Comparison of ENCODE assay signal across 8 cellular contexts in genomic region chr6:85594197-85594930, GRCh38. TPM values are rescaled to one million over a fixed set of nuclear protein-coding genes. Genes with fewer than 3 reads are reported as not detected.
DNase-seq lines count a peak whose midpoint lies in the region; ATAC-seq, FAIRE-seq and TF ChIP-seq lines count a peak whose summit lies in the region.

No MANE protein-coding gene starts in this region.

- no peak for TF ChIP-seq RAD21 in GM12878 (IDR thresholded peaks at IDR 0.05; ENCODE audit: insufficient read depth, low read depth, low read length)

- in situ Hi-C loops in ACHN (cut with HindIII; ENCODE audit: low pct_ligation_motif_present, low pct_unique_long_range_greater_than_20kb, low sequenced_read_pairs), result no loop called here
- in situ Hi-C loops in GM12878 (cut with MboI), result no loop called here

- FAIRE-seq in GM12878 (lab: Jason Lieb, UNC) (peak; percentile 27), urothelium cell line (lab: Jason Lieb, UNC) (no peak)

- DNase-seq in ACHN, result peak; percentile 21
- DNase-seq in Peyer's patch, result no peak
- no peak for DNase-seq in GM12878 (ENCODE audit: low read depth, low spot score)
- no peak for DNase-seq in left colon
- DNase-seq in stimulated activated CD8-positive, alpha-beta memory T cell treated with anti-CD3 and anti-CD28 coated beads, Interleukin-12 subunit alpha, Interleukin-12 subunit beta, amount 100 ng/mL, for 24 hours (ENCODE audit: extremely low read depth), result peak; percentile 9
- no peak for DNase-seq in urothelium cell line (ENCODE audit: low spot score)

- H3K9me3 ChIP-seq in Peyer's patch (no peaks in the 10 kb centered on the region), GM12878 (replicated peaks; ENCODE audit: control insufficient read depth, insufficient read depth, low read length) (peaks cover 2% of the 10 kb centered on the region; the same call in 1 of the 3 replicates)

- TSS peak; percentile 95 for BruUV-seq in GM12878 (replicated peaks; lab: Mats Ljungman, UMichigan)

- H3K4me3 ChIP-seq in Peyer's patch (peak overlapping the region; percentile 44 to 89 (median 82)), GM12878 (peak overlapping the region; percentile 82)

- H3K4me2 ChIP-seq in GM12878 (ENCODE audit: control insufficient read depth, insufficient read depth), result peak overlapping the region; percentile 76

- peak overlapping the region; percentile 52 for H2AFZ ChIP-seq in GM12878 (ENCODE audit: control insufficient read depth, low read depth, low read length)

- no peaks in the 10 kb centered on the region for H3K36me3 ChIP-seq in Peyer's patch
- H3K36me3 ChIP-seq in GM12878 (ENCODE audit: control insufficient read depth in 2 of 2, insufficient read depth in 2 of 2, low read length in 1 of 2), result no peaks in the 10 kb centered on the region

- TF ChIP-seq EP300 in GM12878 (IDR thresholded peaks at IDR 0.05; ENCODE audit: borderline replicate concordance in 1 of 2, control insufficient read depth in 1 of 2, low read depth in 2 of 2, low read length in 2 of 2), result no peak

- CTCF ChIA-PET in GM12878 (lab: Yijun Ruan, JAX), result interaction anchor here (0.8 to 2.3 kb wide), 3 partner anchors 32 to 76 kb away, joined by 4 to 12 read pairs (median 4); no protein-coding TSS in a partner anchor

- TF ChIP-seq POLR2A in Peyer's patch (IDR thresholded peaks at IDR 0.05), result no peak
- no peak for TF ChIP-seq POLR2A in GM12878 (IDR thresholded peaks at IDR 0.05; ENCODE audit: low read depth, low read length)

- under 1% methylated on average over 35 of the region's 35 CpGs for WGBS in GM12878 (ENCODE audit: insufficient coverage, insufficient replicate concordance, low lambda C conversion rate, missing lambda C conversion rate)

- H3K9ac ChIP-seq in GM12878 (ENCODE audit: control insufficient read depth, insufficient read depth, low read length), result peak overlapping the region; percentile 82

- intact Hi-C loops in GM12878 (cut with micrococcal nuclease; ENCODE audit: unreplicated experiment) (loop anchor here (2.0 kb wide), 1 partner anchor 48 kb away; the partner anchor contains the start of gene SYNCRIP), left colon (cut with DNase I, micrococcal nuclease) (loop anchor here in 1 of 2 donors (10.0 kb wide), 1 partner anchor 80 kb away; no protein-coding TSS in a partner anchor)

- H3K27me3 ChIP-seq in Peyer's patch, result no peaks in the 10 kb centered on the region
- H3K27me3 ChIP-seq in GM12878 (replicated peaks in 1 of 2; ENCODE audit: control insufficient read depth in 2 of 2, insufficient read depth in 2 of 2, low read length in 1 of 2), result no peaks in the 10 kb centered on the region

- no peaks in the 10 kb centered on the region for H4K20me1 ChIP-seq in GM12878 (ENCODE audit: control insufficient read depth, insufficient read depth)

- peak; percentile 10 for ATAC-seq in GM19023 (IDR thresholded peaks at IDR 0.05; ENCODE audit: unreplicated experiment)
- peak; percentile 10 for ATAC-seq in HG03159 (IDR thresholded peaks at IDR 0.05; ENCODE audit: unreplicated experiment)
- ATAC-seq in GM12878, result peak; percentile 24
- ATAC-seq in left colon, result peak; percentile 35

- RAD21 ChIA-PET in GM12878 (lab: Charles Lee; ENCODE audit: unreplicated experiment), result interaction anchor here (1.4 to 2.7 kb wide), 3 partner anchors 49 to 84 kb away, joined by 6 to 20 read pairs (median 11); partner anchors contain the start of gene SYNCRIP

- TF ChIP-seq CTCF in Peyer's patch (IDR thresholded peaks at IDR 0.05), result no peak
- TF ChIP-seq CTCF in GM12878 (IDR thresholded peaks at IDR 0.05 in 2 of 3, conservative IDR thresholded peaks at IDR 0.05 in 1 of 3; ENCODE audit: control insufficient read depth in 2 of 3, extremely low read depth in 1 of 3, insufficient read depth in 1 of 3, low read depth in 3 of 3, low read length in 3 of 3), result no peak

- SMC1A ChIA-PET in GM12878 (lab: Charles Lee; ENCODE audit: uncharacterized antibody, unreplicated experiment), result interaction anchor here (0.7 to 3.4 kb wide), 5 partner anchors 15 to 84 kb away, joined by 3 to 24 read pairs (median 4); no protein-coding TSS in a partner anchor

- H3K4me1 ChIP-seq in Peyer's patch (peaks cover 0 to 18% (median 5%) of the 10 kb centered on the region in 4 donors), GM12878 (ENCODE audit: control insufficient read depth, insufficient read depth, low read length) (no peaks in the 10 kb centered on the region)

- peak overlapping the region; percentile 83 to 99 (median 96) for H3K27ac ChIP-seq in Peyer's patch
- peak overlapping the region; percentile 67 for H3K27ac ChIP-seq in GM12878 (ENCODE audit: control insufficient read depth, insufficient read depth)

- peaks cover 26% of the 10 kb centered on the region for H3K79me2 ChIP-seq in GM12878 (ENCODE audit: control insufficient read depth, insufficient read depth, low read length)

- POLR2A ChIA-PET in GM12878 (lab: Charles Lee), result interaction anchor here (0.5 to 5.8 kb wide), 7 partner anchors 36 to 111 kb away, joined by 3 to 52 read pairs (median 4); partner anchors contain the start of gene SYNCRIP

TF ChIP-seq in GM12878, 131 proteins besides CTCF, POLR2A, EP300 and RAD21 (continues in another document):
- 0 out of 2 replicates have a peak, but pooled peaks have one; percentile 32 for TF ChIP-seq CBX5 (IDR thresholded peaks at IDR 0.05; ENCODE audit: low read depth)
- TF ChIP-seq WRNIP1 (IDR thresholded peaks at IDR 0.05; ENCODE audit: borderline replicate concordance, low read depth, low read length), result no peak
- no peak for TF ChIP-seq EED (IDR thresholded peaks at IDR 0.05; ENCODE audit: low read depth)
- 0 out of 2 replicates have a peak, but pooled peaks have one; percentile 26 for TF ChIP-seq ELK1 (IDR thresholded peaks at IDR 0.05; ENCODE audit: low read depth, low read length)
- TF ChIP-seq IRF5 (IDR thresholded peaks at IDR 0.05; ENCODE audit: borderline replicate concordance), result no peak
- no peak for TF ChIP-seq BMI1 (IDR thresholded peaks at IDR 0.05; ENCODE audit: borderline replicate concordance)
- TF ChIP-seq BRCA1 (IDR thresholded peaks at IDR 0.05; ENCODE audit: low read depth, low read length), result no peak

RNA-seq across cellular contexts. Expression of gene SNX14, which starts 0.7 kb away (rescaled TPM):
- total RNA-seq in Peyer's patch (100 to 1,000 TPM in 3 of 4 donors, 10 to 100 TPM in 1; 91.2 to 123 (median 103) TPM), GM12878 (2014; rRNA removed) (61.7 and 75.3 TPM in 2 replicates), GM12878 (2014; rRNA removed; fragmentation: Illumina TruSeq; extraction: Trizol) (94.3 and 103 TPM in 2 replicates), GM12878 (2021) (46.3 and 47.8 TPM in 2 replicates), left colon (10 to 100 TPM; 71.0 to 84.5 TPM)
- total RNA-seq in GM12878 (2013; cell fraction: nucleolus; rRNA removed), result 356 and 399 TPM in 2 replicates
- 22.4 TPM for polyA plus RNA-seq in GM12878 (2011; ENCODE audit: low read depth)
- polyA plus RNA-seq in GM12878 (2011; rRNA removed) (122 and 221 TPM in 2 replicates), GM12878 (2014; fragmentation: Illumina TruSeq; extraction: Trizol) (51.0 and 79.8 TPM in 2 replicates), GM12878 (2014; fragmentation: Nextera tagmentation; extraction: Ambion mirVana) (10 to 100 TPM; 34.2 to 50.9 TPM), GM12878 (2014; rRNA removed) (38.9 and 42.8 TPM in 2 replicates), GM12878 (2016; fragmentation: Nextera tagmentation; extraction: Ambion mirVana) (10 to 100 TPM; 46.4 to 51.4 TPM)
- 34.7 and 39.7 TPM in 2 replicates for polyA plus RNA-seq in GM12878 (2011; cell fraction: cytosol; rRNA removed)
- 94.5 and 123 TPM in 2 replicates for polyA plus RNA-seq in GM12878 (2011; cell fraction: nucleus; rRNA removed)
- polyA plus RNA-seq in GM12878 (2012), result 46.4 and 50.7 TPM in 2 replicates
- polyA minus RNA-seq in GM12878 (2011; rRNA and poly(A)+ RNA removed), result 66.9 and 70.2 TPM in 2 replicates
- polyA minus RNA-seq in GM12878 (2011; cell fraction: cytosol; rRNA and poly(A)+ RNA removed), result 19.6 and 22.0 TPM in 2 replicates
- 68.9 and 109 TPM in 2 replicates for polyA minus RNA-seq in GM12878 (2011; cell fraction: nucleus; rRNA and poly(A)+ RNA removed)

RNA-seq across cellular contexts. Expression of gene SYNCRIP, which starts 48.3 kb away (rescaled TPM):
- total RNA-seq in Peyer's patch (10 to 100 TPM; 32.4 to 52.8 (median 37.8) TPM), GM12878 (2014; rRNA removed) (77.6 and 89.3 TPM in 2 replicates), GM12878 (2014; rRNA removed; fragmentation: Illumina TruSeq; extraction: Trizol) (124 and 129 TPM in 2 replicates), GM12878 (2021) (134 and 145 TPM in 2 replicates), left colon (10 to 100 TPM; 62.2 to 76.8 TPM)
- 97.6 and 100 TPM in 2 replicates for total RNA-seq in GM12878 (2013; cell fraction: nucleolus; rRNA removed)
- polyA plus RNA-seq in GM12878 (2011; ENCODE audit: low read depth), result 42.4 TPM
- polyA plus RNA-seq in GM12878 (2011; rRNA removed) (28.4 and 46.4 TPM in 2 replicates), GM12878 (2014; fragmentation: Illumina TruSeq; extraction: Trizol) (255 and 332 TPM in 2 replicates), GM12878 (2014; fragmentation: Nextera tagmentation; extraction: Ambion mirVana) (100 to 1,000 TPM; 118 to 134 TPM), GM12878 (2014; rRNA removed) (60.6 and 64.8 TPM in 2 replicates), GM12878 (2016; fragmentation: Nextera tagmentation; extraction: Ambion mirVana) (100 to 1,000 TPM; 195 to 198 TPM)
- 11.3 and 14.0 TPM in 2 replicates for polyA plus RNA-seq in GM12878 (2011; cell fraction: cytosol; rRNA removed)
- polyA plus RNA-seq in GM12878 (2011; cell fraction: nucleus; rRNA removed), result 14.7 and 25.1 TPM in 2 replicates
- 70.6 and 73.1 TPM in 2 replicates for polyA plus RNA-seq in GM12878 (2012)
- polyA minus RNA-seq in GM12878 (2011; rRNA and poly(A)+ RNA removed), result 15.4 and 24.1 TPM in 2 replicates
- 18.2 and 23.3 TPM in 2 replicates for polyA minus RNA-seq in GM12878 (2011; cell fraction: cytosol; rRNA and poly(A)+ RNA removed)
- polyA minus RNA-seq in GM12878 (2011; cell fraction: nucleus; rRNA and poly(A)+ RNA removed), result 20.9 and 39.7 TPM in 2 replicates

Comparison
In these comparisons a context has a peak if more than half of its experiments do, and no peak if none do; other contexts are left out.
1. DNase-seq: peak in ACHN (single experiment) and stimulated activated CD8-positive, alpha-beta memory T cell treated with anti-CD3 and anti-CD28 coated beads, Interleukin-12 subunit alpha, Interleukin-12 subunit beta, amount 100 ng/mL, for 24 hours (single experiment); none in Peyer's patch (0 of 3), GM12878 (single experiment), left colon (0 of 2) and urothelium cell line (single experiment).
2. Peak in every context shown above with its lines, with median percentiles within 50 percentile points of each other: ATAC-seq.